ENCODE assay signal across 35 cellular contexts in the genomic region with DNA sequence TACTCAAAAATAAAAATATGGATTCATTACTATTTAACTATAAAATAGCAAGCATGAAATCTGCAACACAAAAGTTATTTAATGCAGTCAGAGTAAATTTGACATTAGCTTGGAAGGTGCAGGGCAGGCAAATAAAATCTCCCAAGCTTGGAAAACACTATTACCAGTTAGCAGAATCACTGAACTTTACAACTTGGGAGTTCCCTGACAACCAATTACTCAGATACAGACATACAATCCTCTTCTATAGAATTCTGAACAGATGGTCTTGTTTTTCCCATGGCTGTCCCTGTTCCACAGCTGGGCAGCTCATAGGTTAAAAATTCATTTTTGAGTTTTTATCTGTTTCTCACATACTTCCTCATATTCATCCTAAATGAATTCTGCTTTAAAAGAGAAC.
"Had no signal": no experiment of that assay in that cellular context is flagged by ENCODE, and none has a peak within 500 bp of the region (broad histone marks: within the 10 kb centered on the region; RNA-seq: fewer than 3 reads in every experiment).

No MANE protein-coding gene starts in this region.

- H3K9me3 Mint-ChIP-seq: activated CD4-positive, alpha-beta T cell treated with anti-CD3 and anti-CD28 coated beads, Interleukin-2, amount 10 ng/mL, durations not matched to agents 24 days and 14 days; activated naive CD4-positive, alpha-beta T cell treated with anti-CD3 and anti-CD28 coated beads for 36 hours; activated T-helper 1 cell treated with anti-CD3 and anti-CD28 coated beads, Interleukin-12 subunit alpha, Interleukin-12 subunit beta, Interleukin-2, Interleukin-4 antibody, amounts not matched to agents 30 ng/mL and 10 ng/mL and 1 ng/mL, durations not matched to agents 14 hours and 24 hours and 36 hours; activated T-helper 17 cell treated with anti-CD3 and anti-CD28 coated beads, Interleukin-2, amount 50 U/mL, for 72 hours; T-helper 1 cell treated with Interleukin-12 subunit alpha and Interleukin-12 subunit beta and Interleukin-4 antibody, amounts not matched to agents 30 μg/mL and 1 μg/mL, for 36 hours had no signal

- H3K27ac Mint-ChIP-seq: activated B cell treated with CpG ODN at 0.5 μM for 24 hours; activated CD4-positive, alpha-beta memory T cell treated with anti-CD3 and anti-CD28 coated beads for 36 hours; activated CD4-positive, alpha-beta T cell treated with anti-CD3 and anti-CD28 coated beads, Interleukin-2, amount 10 ng/mL, durations not matched to agents 24 days and 14 days; activated CD8-positive, alpha-beta T cell treated with anti-CD3 and anti-CD28 coated beads for 36 hours; activated naive CD4-positive, alpha-beta T cell treated with anti-CD3 and anti-CD28 coated beads for 36 hours; activated naive CD4-positive, alpha-beta T cell treated with anti-CD3 and anti-CD28 coated beads, Interleukin-2, amount 50 U/mL, for 72 hours; activated naive CD8-positive, alpha-beta T cell treated with anti-CD3 and anti-CD28 coated beads for 36 hours; activated T-cell treated with anti-CD3 and anti-CD28 coated beads, Interleukin-2, amount 50 U/mL, for 72 hours; activated T-helper 1 cell treated with anti-CD3 and anti-CD28 coated beads, Interleukin-12 subunit alpha, Interleukin-12 subunit beta, Interleukin-2, Interleukin-4 antibody, amounts not matched to agents 30 ng/mL and 10 ng/mL and 1 ng/mL, durations not matched to agents 14 hours and 24 hours and 36 hours; activated T-helper 17 cell treated with anti-CD3 and anti-CD28 coated beads, Interleukin-2, amount 50 U/mL, for 72 hours; T-helper 1 cell treated with Interleukin-12 subunit alpha and Interleukin-12 subunit beta and Interleukin-4 antibody, amounts not matched to agents 30 μg/mL and 1 μg/mL, for 36 hours; T-helper 2 cell treated with Interferon-gamma antibody and Interleukin-4, amounts not matched to agents 5 μg/mL and 100 μg/mL, for 36 hours had no signal

- DNase-seq: activated B cell treated with CpG ODN at 0.5 μM for 24 hours; activated CD4-positive, alpha-beta memory T cell treated with anti-CD3 and anti-CD28 coated beads for 36 hours; activated CD4-positive, alpha-beta T cell treated with anti-CD3 and anti-CD28 coated beads for 4 hours; activated CD4-positive, alpha-beta T cell treated with anti-CD3 and anti-CD28 coated beads, Interleukin-2, amount 10 ng/mL, durations not matched to agents 24 days and 14 days; activated CD4-positive, alpha-beta T cell treated with anti-CD3 and anti-CD28 coated beads, Interleukin-2, amount 50 U/mL, for 1 hour; activated CD4-positive, alpha-beta T cell treated with anti-CD3 and anti-CD28 coated beads, Interleukin-2, amount 50 U/mL, for 4 hours; activated CD4-positive, CD25-positive, alpha-beta regulatory T cell treated with anti-CD3 and anti-CD28 coated beads, Interleukin-2, amount 50 U/mL, for 72 hours; activated CD8-positive, alpha-beta memory T cell treated with anti-CD3 and anti-CD28 coated beads, Interleukin-2, amount 50 U/mL, for 4 hours; activated CD8-positive, alpha-beta T cell treated with anti-CD3 and anti-CD28 coated beads for 36 hours; activated effector memory CD4-positive, alpha-beta T cell treated with anti-CD3 and anti-CD28 coated beads, Interleukin-2, amount 50 U/mL, for 16 hours; activated gamma-delta T cell treated with Interleukin-2 at 50 U/mL for 16 hours; activated naive CD4-positive, alpha-beta T cell; activated naive CD4-positive, alpha-beta T cell treated with anti-CD3 and anti-CD28 coated beads for 36 hours; activated naive CD4-positive, alpha-beta T cell treated with anti-CD3 and anti-CD28 coated beads, Interleukin-2, amount 50 U/mL, for 16 hours; activated naive CD8-positive, alpha-beta T cell treated with anti-CD3 and anti-CD28 coated beads for 36 hours; activated T-cell treated with anti-CD3 and anti-CD28 coated beads for 4 hours; activated T-cell treated with anti-CD3 and anti-CD28 coated beads, Interleukin-2, amount 50 U/mL, for 1 hour; activated T-cell treated with anti-CD3 and anti-CD28 coated beads, Interleukin-2, amount 50 U/mL, for 4 hours; activated T-cell treated with anti-CD3 and anti-CD28 coated beads, Interleukin-2, amount 50 U/mL, for 72 hours; adrenal gland; amniotic stem cell; aorta; body of pancreas; brain microvascular endothelial cell; central memory CD4-positive, alpha-beta T cell; T-helper 1 cell; T-helper 2 cell; T-helper 9 cell had no signal

- FAIRE-seq: astrocyte, TTC549 had no signal

- H3K27me3 Mint-ChIP-seq: activated B cell treated with CpG ODN at 0.5 μM for 24 hours; activated CD4-positive, alpha-beta memory T cell treated with anti-CD3 and anti-CD28 coated beads for 36 hours; activated CD4-positive, alpha-beta T cell treated with anti-CD3 and anti-CD28 coated beads, Interleukin-2, amount 10 ng/mL, durations not matched to agents 24 days and 14 days; activated CD8-positive, alpha-beta T cell treated with anti-CD3 and anti-CD28 coated beads for 36 hours; activated naive CD8-positive, alpha-beta T cell treated with anti-CD3 and anti-CD28 coated beads for 36 hours; activated T-helper 17 cell treated with anti-CD3 and anti-CD28 coated beads, Interleukin-2, amount 50 U/mL, for 72 hours had no signal

- H3K4me1 Mint-ChIP-seq: activated B cell treated with CpG ODN at 0.5 μM for 24 hours; activated CD4-positive, alpha-beta T cell treated with anti-CD3 and anti-CD28 coated beads, Interleukin-2, amount 10 ng/mL, durations not matched to agents 24 days and 14 days; activated naive CD8-positive, alpha-beta T cell treated with anti-CD3 and anti-CD28 coated beads for 36 hours; activated T-helper 17 cell treated with anti-CD3 and anti-CD28 coated beads, Interleukin-2, amount 50 U/mL, for 72 hours had no signal

- H3K36me3 Mint-ChIP-seq: activated CD4-positive, alpha-beta memory T cell treated with anti-CD3 and anti-CD28 coated beads for 36 hours; activated naive CD4-positive, alpha-beta T cell treated with anti-CD3 and anti-CD28 coated beads, Interleukin-2, amount 50 U/mL, for 72 hours; activated naive CD8-positive, alpha-beta T cell treated with anti-CD3 and anti-CD28 coated beads for 36 hours had no signal

- ATAC-seq: activated CD8-positive, alpha-beta T cell treated with anti-CD3 and anti-CD28 coated beads for 36 hours; activated naive CD4-positive, alpha-beta T cell treated with anti-CD3 and anti-CD28 coated beads, Interleukin-2, amount 50 U/mL, for 72 hours; activated T-cell treated with anti-CD3 and anti-CD28 coated beads, Interleukin-2, amount 50 U/mL, for 4 hours; activated T-cell treated with anti-CD3 and anti-CD28 coated beads, Interleukin-2, amount 50 U/mL, for 72 hours; activated T-helper 17 cell treated with anti-CD3 and anti-CD28 coated beads, Interleukin-2, amount 50 U/mL, for 72 hours had no signal

- H3K4me3 Mint-ChIP-seq: activated B cell treated with CpG ODN at 0.5 μM for 24 hours; activated CD4-positive, alpha-beta memory T cell treated with anti-CD3 and anti-CD28 coated beads for 36 hours; activated CD4-positive, alpha-beta T cell treated with anti-CD3 and anti-CD28 coated beads, Interleukin-2, amount 10 ng/mL, durations not matched to agents 24 days and 14 days; activated CD8-positive, alpha-beta T cell treated with anti-CD3 and anti-CD28 coated beads for 36 hours; activated naive CD4-positive, alpha-beta T cell treated with anti-CD3 and anti-CD28 coated beads for 36 hours; activated naive CD8-positive, alpha-beta T cell treated with anti-CD3 and anti-CD28 coated beads for 36 hours; activated T-cell treated with anti-CD3 and anti-CD28 coated beads, Interleukin-2, amount 50 U/mL, for 4 hours; activated T-cell treated with anti-CD3 and anti-CD28 coated beads, Interleukin-2, amount 50 U/mL, for 72 hours; activated T-helper 1 cell treated with anti-CD3 and anti-CD28 coated beads, Interleukin-12 subunit alpha, Interleukin-12 subunit beta, Interleukin-2, Interleukin-4 antibody, amounts not matched to agents 30 ng/mL and 10 ng/mL and 1 ng/mL, durations not matched to agents 14 hours and 24 hours and 36 hours; activated T-helper 17 cell treated with anti-CD3 and anti-CD28 coated beads, Interleukin-2, amount 50 U/mL, for 72 hours; T-helper 1 cell treated with Interleukin-12 subunit alpha and Interleukin-12 subunit beta and Interleukin-4 antibody, amounts not matched to agents 30 μg/mL and 1 μg/mL, for 36 hours; T-helper 2 cell treated with Interferon-gamma antibody and Interleukin-4, amounts not matched to agents 5 μg/mL and 100 μg/mL, for 36 hours had no signal
